9 cellular contexts compared by ENCODE assay signal in genomic region chr2:230418341-230419016, GRCh38. TPM values are rescaled to one million over a fixed set of nuclear protein-coding genes. Genes with fewer than 3 reads are reported as not detected.
DNase-seq lines count a peak whose midpoint lies in the region; ATAC-seq and TF ChIP-seq lines count a peak whose summit lies in the region.
"Had no signal": no experiment of that assay in that cellular context is flagged by ENCODE, and none has a peak within 500 bp of the region (broad histone marks: within the 10 kb centered on the region; RNA-seq: fewer than 3 reads in every experiment).

No MANE protein-coding gene starts in this region.

- ATAC-seq in naive thymus-derived CD4-positive, alpha-beta T cell: no peak
- ATAC-seq in HG02642 (IDR thresholded peaks at IDR 0.05; ENCODE audit: poor library complexity, unreplicated experiment): no peak
- no peak for ATAC-seq in HG02678 (IDR thresholded peaks at IDR 0.05; ENCODE audit: unreplicated experiment)
- ATAC-seq in GM21381 (IDR thresholded peaks at IDR 0.05; ENCODE audit: unreplicated experiment): no peak

- no peak for TF ChIP-seq CTCF in mammary epithelial cell (conservative IDR thresholded peaks at IDR 0.05 in 1 of 2, IDR thresholded peaks at IDR 0.05 in 1 of 2; ENCODE audit: extremely low read depth in 1 of 2, insufficient read depth in 1 of 2, low read depth in 1 of 2, low read length in 2 of 2)

- H4K20me1 ChIP-seq in Karpas-422 (ENCODE audit: insufficient read depth, low read depth, low read length) (no peaks in the 10 kb centered on the region), mammary epithelial cell (ENCODE audit: insufficient read depth, low read length) (no peaks in the 10 kb centered on the region)

- no peaks in the 10 kb centered on the region for H3K27me3 Mint-ChIP-seq in naive thymus-derived CD4-positive, alpha-beta T cell

- CTCF ChIA-PET in mammary epithelial cell (lab: Charles Lee; ENCODE audit: low non-redundant PET): no interaction called here
- CTCF ChIA-PET in naive thymus-derived CD4-positive, alpha-beta T cell (lab: Charles Lee): no interaction called here

- in situ Hi-C loops in mammary epithelial cell (cut with MboI; ENCODE audit: low sequenced_read_pairs in 2 of 2): loop anchor here in 1 of 2 donors (25.0 kb wide), 1 partner anchor 206 kb away; the partner anchor contains the start of gene SP110

- H3K36me3 ChIP-seq in Karpas-422 (ENCODE audit: insufficient read depth, low read length): peaks cover 44% of the 10 kb centered on the region
- no peaks in the 10 kb centered on the region for H3K36me3 ChIP-seq in mammary epithelial cell (ENCODE audit: insufficient read depth, low read length)
- peaks cover 0 to 5% (median 0%) of the 10 kb centered on the region in 3 experiments for H3K36me3 ChIP-seq in naive thymus-derived CD4-positive, alpha-beta T cell (ENCODE audit: control insufficient read depth in 2 of 3, insufficient read depth in 3 of 3, low read length in 3 of 3)

- H3K27me3 ChIP-seq in Karpas-422 (ENCODE audit: low read length): no peaks in the 10 kb centered on the region
- no peaks in the 10 kb centered on the region for H3K27me3 ChIP-seq in mammary epithelial cell (ENCODE audit: insufficient read depth, low read length)
- no peaks in the 10 kb centered on the region for H3K27me3 ChIP-seq in naive thymus-derived CD4-positive, alpha-beta T cell (ENCODE audit: control insufficient read depth in 2 of 2, insufficient read depth in 2 of 2, low read length in 2 of 2)

- POLR2A ChIA-PET in naive thymus-derived CD4-positive, alpha-beta T cell (lab: Charles Lee): interaction anchor here (0.7 to 4.3 kb wide), 8 partner anchors 9 to 193 kb away, joined by 3 to 16 read pairs (median 5); partner anchors contain the start of gene SP140

- H3K4me3 Mint-ChIP-seq in naive thymus-derived CD4-positive, alpha-beta T cell: peak overlapping the region; percentile 88 to 100 (median 94)

- H3K79me2 ChIP-seq in Karpas-422 (ENCODE audit: low read length) (peaks cover 73% of the 10 kb centered on the region), mammary epithelial cell (ENCODE audit: insufficient read depth, low read length) (peaks cover 65% of the 10 kb centered on the region)

- peak overlapping the region in 8 of 9 donors; percentile 51 to 99 (median 74) for H3K27ac Mint-ChIP-seq in naive thymus-derived CD4-positive, alpha-beta T cell

- H3K36me3 Mint-ChIP-seq in naive thymus-derived CD4-positive, alpha-beta T cell: peaks cover 13 to 54% (median 33%) of the 10 kb centered on the region in 5 donors

- H3K9me3 ChIP-seq in Karpas-422 (ENCODE audit: low read length) (no peaks in the 10 kb centered on the region), mammary epithelial cell (replicated peaks; ENCODE audit: insufficient read depth, low read length) (no peaks in the 10 kb centered on the region)
- H3K9me3 ChIP-seq in naive thymus-derived CD4-positive, alpha-beta T cell (ENCODE audit: control insufficient read depth in 2 of 3, low read length in 3 of 3): no peaks in the 10 kb centered on the region

- H3K4me1 ChIP-seq in Karpas-422 (ENCODE audit: low read length) (peaks cover 39% of the 10 kb centered on the region), mammary epithelial cell (ENCODE audit: insufficient read depth, low read length) (peaks cover 35% of the 10 kb centered on the region)
- H3K4me1 ChIP-seq in naive thymus-derived CD4-positive, alpha-beta T cell (ENCODE audit: control insufficient read depth in 2 of 2, insufficient read depth in 2 of 2, low read length in 2 of 2): peaks cover 41 to 50% of the 10 kb centered on the region in 2 donors

- DNase-seq in CD1c-positive myeloid dendritic cell (ENCODE audit: extremely low spot score) (peak; percentile 39), Karpas-422 (no peak), mammary epithelial cell (peak; percentile 57), Kasumi-1 (lab: John Stamatoyannopoulos, UW) (no peak)
- no peak for DNase-seq in naive thymus-derived CD4-positive, alpha-beta T cell
- DNase-seq: glutamatergic neuron had no signal

- peak overlapping the region; percentile 77 for H3K9ac ChIP-seq in Karpas-422 (ENCODE audit: low read length)
- H3K9ac ChIP-seq in mammary epithelial cell (ENCODE audit: insufficient read depth, low read length): peak overlapping the region; percentile 43

- H3K4me3 ChIP-seq in Karpas-422 (ENCODE audit: low read length) (peak overlapping the region; percentile 76), mammary epithelial cell (replicated peaks in 1 of 3; ENCODE audit: insufficient read depth in 1 of 3, low read depth in 2 of 3, low read length in 3 of 3) (peak overlapping the region; percentile 29 to 76 (median 74))
- H3K4me3 ChIP-seq in naive thymus-derived CD4-positive, alpha-beta T cell (ENCODE audit: low read length): peak overlapping the region; percentile 33

- WGBS in mammary epithelial cell (ENCODE audit: low coverage, missing lambda C conversion rate): 44% methylated on average over 9 of the region's 9 CpGs

- intact Hi-C loops in mammary epithelial cell (cut with micrococcal nuclease): loop anchor here (5.0 to 10.0 kb wide), 4 partner anchors 54 to 379 kb away; no protein-coding TSS in a partner anchor
- intact Hi-C loops in naive thymus-derived CD4-positive, alpha-beta T cell (cut with micrococcal nuclease): loop anchor here (1.0 to 10.0 kb wide), 7 partner anchors 13 to 1286 kb away; partner anchors contain the start of genes CAB39 (in 1 of the 2), FBXO36 (in 1 of the 2), PSMD1 (in 1 of the 2) and PTMA (in 1 of the 2)

- H3K4me2 ChIP-seq in Karpas-422 (ENCODE audit: low read depth, low read length, poor library complexity, severe bottlenecking): peak overlapping the region; percentile 89
- H3K4me2 ChIP-seq in mammary epithelial cell (ENCODE audit: insufficient read depth, low read depth, low read length): peak overlapping the region; percentile 92

- peaks cover 52 to 91% (median 80%) of the 10 kb centered on the region in 7 donors for H3K4me1 Mint-ChIP-seq in naive thymus-derived CD4-positive, alpha-beta T cell

- BruUV-seq in mammary epithelial cell (replicated peaks; lab: Mats Ljungman, UMichigan): no TSS peak

- dilution Hi-C loops in mammary epithelial cell (cut with HindIII; ENCODE audit: low sequenced_read_pairs): no loop called here

- H2AFZ ChIP-seq in Karpas-422 (ENCODE audit: low read length) (no peak overlapping the region), mammary epithelial cell (ENCODE audit: low read depth, low read length) (no peak overlapping the region)

- no peaks in the 10 kb centered on the region for H3K9me2 ChIP-seq in Karpas-422 (replicated peaks; ENCODE audit: insufficient read depth, low read length)

- H3K9me3 Mint-ChIP-seq in naive thymus-derived CD4-positive, alpha-beta T cell: no peaks in the 10 kb centered on the region

- H3K27ac ChIP-seq in Karpas-422 (ENCODE audit: low read length): peak overlapping the region; percentile 84
- H3K27ac ChIP-seq in mammary epithelial cell (ENCODE audit: insufficient read depth, low read depth, low read length): peak overlapping the region; percentile 38
- peak overlapping the region; percentile 98 for H3K27ac ChIP-seq in naive thymus-derived CD4-positive, alpha-beta T cell (ENCODE audit: low read depth, low read length)

RNA-seq across cellular contexts. Expression of gene SP100, which starts 2.5 kb away (rescaled TPM):
- total RNA-seq in Karpas-422 (2014; rRNA removed; shearing (Covaris generic); ENCODE audit: low replicate concordance): 148 and 173 TPM in 2 replicates
- 10 to 100 TPM; 57.5 to 67.5 TPM for total RNA-seq in mammary epithelial cell
- polyA plus RNA-seq in mammary epithelial cell: 29.9 TPM
- polyA minus RNA-seq in mammary epithelial cell: 68.3 TPM
- total RNA-seq in naive thymus-derived CD4-positive, alpha-beta T cell: 100 to 1,000 TPM; 203 to 391 (median 214) TPM
- polyA plus RNA-seq in naive thymus-derived CD4-positive, alpha-beta T cell: 100 to 1,000 TPM; 103 to 191 TPM

Comparison
In these comparisons a context has a peak if more than half of its experiments do, and no peak if none do; other contexts are left out.
1. DNase-seq: peak in CD1c-positive myeloid dendritic cell (single experiment) and mammary epithelial cell (single experiment); none in Karpas-422 (single experiment), naive thymus-derived CD4-positive, alpha-beta T cell (0 of 9) and Kasumi-1 (0 of 2).
2. H3K27ac ChIP-seq: peak in every context shown above with its lines; median percentile 98 in naive thymus-derived CD4-positive, alpha-beta T cell; 84 in Karpas-422; 38 in mammary epithelial cell.
3. Peak in every context shown above with its lines, with median percentiles within 50 percentile points of each other: H3K4me3 ChIP-seq.